ENCODE assay signal across 9 cellular contexts in the genomic region with DNA sequence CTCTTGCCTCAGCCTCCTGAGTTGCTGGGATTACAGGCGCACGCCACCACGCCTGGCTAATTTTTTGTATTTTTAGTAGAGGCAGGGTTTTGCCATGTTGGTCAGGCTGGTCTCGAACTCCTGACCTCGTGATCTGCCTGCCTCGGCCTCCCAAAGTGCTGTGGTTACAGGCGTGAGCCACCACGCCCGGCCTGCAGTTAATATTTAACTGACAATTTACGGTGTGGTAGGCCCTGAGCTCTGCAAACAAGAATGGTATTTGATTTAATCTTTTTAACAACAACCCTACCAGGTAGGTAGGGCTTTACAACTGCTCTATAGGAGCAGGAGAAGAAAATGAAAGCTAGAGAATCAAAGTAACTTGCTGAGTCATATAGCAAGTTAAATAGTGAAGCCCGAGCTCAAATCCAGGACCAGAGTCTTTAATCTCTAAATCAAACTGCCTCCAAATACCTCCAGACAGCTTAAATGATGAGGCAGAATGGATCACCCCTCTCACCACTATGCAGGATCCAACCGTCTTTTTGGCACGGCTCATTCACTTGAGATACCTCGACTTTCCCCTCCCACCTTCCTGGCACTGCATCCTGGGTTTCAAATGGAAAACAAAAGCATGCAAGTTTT. TPM values are rescaled to one million over a fixed set of nuclear protein-coding genes. Genes with fewer than 3 reads are reported as not detected.
DNase-seq lines count a peak whose midpoint lies in the region; ATAC-seq and TF ChIP-seq lines count a peak whose summit lies in the region.
"Had no signal": no experiment of that assay in that cellular context is flagged by ENCODE, and none has a peak within 500 bp of the region (broad histone marks: within the 10 kb centered on the region; RNA-seq: fewer than 3 reads in every experiment).

No MANE protein-coding gene starts in this region.

- POLR2A ChIA-PET in GM10248 (lab: Yijun Ruan, JAX), result interaction anchor here (0.6 to 1.1 kb wide), 3 partner anchors 9 to 144 kb away, joined by 3 to 5 read pairs (median 5); no protein-coding TSS in a partner anchor

- H3K36me3 ChIP-seq in Peyer's patch (peaks cover 0 to 17% (median 0%) of the 10 kb centered on the region in 3 donors), mesenchymal stem cell (ENCODE audit: control insufficient read depth in 1 of 2, insufficient read depth in 2 of 2, low read depth in 1 of 2, low read length in 2 of 2) (peaks cover 12 to 45% of the 10 kb centered on the region in 2 experiments)

- H3K27me3 ChIP-seq in Peyer's patch, result no peaks in the 10 kb centered on the region
- no peaks in the 10 kb centered on the region for H3K27me3 ChIP-seq in mesenchymal stem cell (ENCODE audit: control insufficient read depth in 1 of 2, insufficient read depth in 1 of 2, low read length in 2 of 2)

- no peak overlapping the region for H2BK15ac ChIP-seq in mesenchymal stem cell (ENCODE audit: low read depth, poor library complexity, severe bottlenecking)

- H2BK120ac ChIP-seq in mesenchymal stem cell (ENCODE audit: low read depth, low read length), result no peak overlapping the region

- no peaks in the 10 kb centered on the region for H3K9me3 ChIP-seq in Peyer's patch
- H3K9me3 ChIP-seq in mesenchymal stem cell (ENCODE audit: control insufficient read depth, low read length), result no peaks in the 10 kb centered on the region

- TF ChIP-seq CTCF in GM10248 (IDR thresholded peaks at IDR 0.05; ENCODE audit: control extremely low read depth, extremely low read depth, low read depth, missing control alignments), result no peak
- TF ChIP-seq CTCF in Peyer's patch (IDR thresholded peaks at IDR 0.05), result no peak

- no peak overlapping the region for H3K18ac ChIP-seq in mesenchymal stem cell (ENCODE audit: low read depth in 1 of 2, low read length in 2 of 2)

- H3K23ac ChIP-seq in mesenchymal stem cell (ENCODE audit: low read length in 2 of 2), result no peak overlapping the region

- no peak overlapping the region for H3K4me2 ChIP-seq in mesenchymal stem cell (ENCODE audit: low read length, poor library complexity, severe bottlenecking)

- peaks cover 14% of the 10 kb centered on the region for H3K79me1 ChIP-seq in mesenchymal stem cell (replicated peaks; ENCODE audit: low read length, poor library complexity, severe bottlenecking)

- H3K9ac ChIP-seq in mesenchymal stem cell (ENCODE audit: low read length), result no peak overlapping the region

- DNase-seq in GM10248 (ENCODE audit: extremely low spot score) (peak; percentile 46), Peyer's patch (peak in 2 of 3 donors; percentile 55 to 67), mesenchymal stem cell (no peak), NCI-H1092 (lab: John Stamatoyannopoulos, UW) (no peak), GF-D8 (lab: John Stamatoyannopoulos, UW) (no peak), NCI-H2029 (lab: John Stamatoyannopoulos, UW) (no peak)
- DNase-seq: nephron progenitor cell had no signal

- H3K4me1 ChIP-seq in Peyer's patch, result peaks cover 0 to 3% (median 0%) of the 10 kb centered on the region in 4 donors
- peaks cover 1% of the 10 kb centered on the region for H3K4me1 ChIP-seq in mesenchymal stem cell (ENCODE audit: control insufficient read depth, insufficient read depth, low read depth, low read length)

- 90% methylated on average over 13 of the region's 14 CpGs for whole genome bisulfite sequencing in mesenchymal stem cell

- peak; percentile 79 for ATAC-seq in GM21619 (IDR thresholded peaks at IDR 0.05; ENCODE audit: unreplicated experiment)
- ATAC-seq in SK-N-SH treated with all-trans-retinoic acid at 6 μM for 48 hours, result no peak

- no peak for TF ChIP-seq POLR2A in Peyer's patch (IDR thresholded peaks at IDR 0.05)

- H3K27ac ChIP-seq in Peyer's patch, result peak overlapping the region in 3 of 4 donors; percentile 18 to 81 (median 23)
- H3K27ac ChIP-seq in mesenchymal stem cell (ENCODE audit: low read length, poor library complexity, severe bottlenecking), result peak overlapping the region; percentile 43

- H3K14ac ChIP-seq in mesenchymal stem cell (ENCODE audit: low read length in 2 of 2), result no peak overlapping the region

- no peak overlapping the region for H2AK5ac ChIP-seq in mesenchymal stem cell (ENCODE audit: low read length, severe bottlenecking)

- CTCF ChIA-PET in GM10248 (lab: Yijun Ruan, JAX), result interaction anchor here (0.9 to 1.4 kb wide), 9 partner anchors 9 to 336 kb away, joined by 3 to 7 read pairs (median 4); a partner anchor contains a TSS

- no peak overlapping the region for H2AFZ ChIP-seq in mesenchymal stem cell (ENCODE audit: low read depth, low read length)

- no peak overlapping the region for H2BK12ac ChIP-seq in mesenchymal stem cell (ENCODE audit: low read length in 2 of 2)

- no peak overlapping the region for H2BK5ac ChIP-seq in mesenchymal stem cell (ENCODE audit: low read depth, low read length, poor library complexity, severe bottlenecking)

- H3K4ac ChIP-seq in mesenchymal stem cell (ENCODE audit: low read depth in 1 of 2, low read length in 2 of 2), result no peak overlapping the region

- H4K91ac ChIP-seq in mesenchymal stem cell (ENCODE audit: low read length), result no peak overlapping the region

- peak overlapping the region in 2 of 4 donors; percentile 27 to 38 for H3K4me3 ChIP-seq in Peyer's patch
- H3K4me3 ChIP-seq in mesenchymal stem cell (ENCODE audit: insufficient read depth in 1 of 2, low read depth in 1 of 2, low read length in 2 of 2), result no peak overlapping the region

- H4K8ac ChIP-seq in mesenchymal stem cell (ENCODE audit: low read length), result no peak overlapping the region

TF ChIP-seq in SK-N-SH treated with all-trans-retinoic acid at 6 μM for 48 hours, 23 proteins besides CTCF, POLR2A, EP300 and RAD21:
- TF ChIP-seq, protein P1, sequence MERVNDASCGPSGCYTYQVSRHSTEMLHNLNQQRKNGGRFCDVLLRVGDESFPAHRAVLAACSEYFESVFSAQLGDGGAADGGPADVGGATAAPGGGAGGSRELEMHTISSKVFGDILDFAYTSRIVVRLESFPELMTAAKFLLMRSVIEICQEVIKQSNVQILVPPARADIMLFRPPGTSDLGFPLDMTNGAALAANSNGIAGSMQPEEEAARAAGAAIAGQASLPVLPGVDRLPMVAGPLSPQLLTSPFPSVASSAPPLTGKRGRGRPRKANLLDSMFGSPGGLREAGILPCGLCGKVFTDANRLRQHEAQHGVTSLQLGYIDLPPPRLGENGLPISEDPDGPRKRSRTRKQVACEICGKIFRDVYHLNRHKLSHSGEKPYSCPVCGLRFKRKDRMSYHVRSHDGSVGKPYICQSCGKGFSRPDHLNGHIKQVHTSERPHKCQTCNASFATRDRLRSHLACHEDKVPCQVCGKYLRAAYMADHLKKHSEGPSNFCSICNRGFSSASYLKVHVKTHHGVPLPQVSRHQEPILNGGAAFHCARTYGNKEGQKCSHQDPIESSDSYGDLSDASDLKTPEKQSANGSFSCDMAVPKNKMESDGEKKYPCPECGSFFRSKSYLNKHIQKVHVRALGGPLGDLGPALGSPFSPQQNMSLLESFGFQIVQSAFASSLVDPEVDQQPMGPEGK (CRISPR knock-in tag; IDR thresholded peaks at IDR 0.05; ENCODE audit: borderline replicate concordance), result no peak
- TF ChIP-seq CSDC2 (CRISPR knock-in tag; IDR thresholded peaks at IDR 0.05) (no peak), ZFP30 (CRISPR knock-in tag; IDR thresholded peaks at IDR 0.05) (no peak), ZNF70 (CRISPR knock-in tag; IDR thresholded peaks at IDR 0.05) (no peak), ESRRG (CRISPR knock-in tag; IDR thresholded peaks at IDR 0.05) (no peak), RARB (CRISPR knock-in tag; IDR thresholded peaks at IDR 0.05) (no peak), SNAI2 (CRISPR knock-in tag; IDR thresholded peaks at IDR 0.05) (no peak), ZNF8 (CRISPR knock-in tag; IDR thresholded peaks at IDR 0.05) (no peak), TCF4 (CRISPR knock-in tag; IDR thresholded peaks at IDR 0.05; ENCODE audit: borderline replicate concordance) (no peak), ZC3H10 (CRISPR knock-in tag; IDR thresholded peaks at IDR 0.05) (no peak), ARNTL (CRISPR knock-in tag; IDR thresholded peaks at IDR 0.05; ENCODE audit: borderline replicate concordance, low read depth) (no peak)
- TF ChIP-seq, protein P2, sequence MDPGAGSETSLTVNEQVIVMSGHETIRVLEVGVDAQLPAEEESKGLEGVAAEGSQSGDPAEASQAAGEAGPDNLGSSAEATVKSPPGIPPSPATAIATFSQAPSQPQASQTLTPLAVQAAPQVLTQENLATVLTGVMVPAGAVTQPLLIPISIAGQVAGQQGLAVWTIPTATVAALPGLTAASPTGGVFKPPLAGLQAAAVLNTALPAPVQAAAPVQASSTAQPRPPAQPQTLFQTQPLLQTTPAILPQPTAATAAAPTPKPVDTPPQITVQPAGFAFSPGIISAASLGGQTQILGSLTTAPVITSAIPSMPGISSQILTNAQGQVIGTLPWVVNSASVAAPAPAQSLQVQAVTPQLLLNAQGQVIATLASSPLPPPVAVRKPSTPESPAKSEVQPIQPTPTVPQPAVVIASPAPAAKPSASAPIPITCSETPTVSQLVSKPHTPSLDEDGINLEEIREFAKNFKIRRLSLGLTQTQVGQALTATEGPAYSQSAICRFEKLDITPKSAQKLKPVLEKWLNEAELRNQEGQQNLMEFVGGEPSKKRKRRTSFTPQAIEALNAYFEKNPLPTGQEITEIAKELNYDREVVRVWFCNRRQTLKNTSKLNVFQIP (CRISPR knock-in tag; IDR thresholded peaks at IDR 0.05; ENCODE audit: borderline replicate concordance, low read depth), result no peak
- TF ChIP-seq, protein P3, sequence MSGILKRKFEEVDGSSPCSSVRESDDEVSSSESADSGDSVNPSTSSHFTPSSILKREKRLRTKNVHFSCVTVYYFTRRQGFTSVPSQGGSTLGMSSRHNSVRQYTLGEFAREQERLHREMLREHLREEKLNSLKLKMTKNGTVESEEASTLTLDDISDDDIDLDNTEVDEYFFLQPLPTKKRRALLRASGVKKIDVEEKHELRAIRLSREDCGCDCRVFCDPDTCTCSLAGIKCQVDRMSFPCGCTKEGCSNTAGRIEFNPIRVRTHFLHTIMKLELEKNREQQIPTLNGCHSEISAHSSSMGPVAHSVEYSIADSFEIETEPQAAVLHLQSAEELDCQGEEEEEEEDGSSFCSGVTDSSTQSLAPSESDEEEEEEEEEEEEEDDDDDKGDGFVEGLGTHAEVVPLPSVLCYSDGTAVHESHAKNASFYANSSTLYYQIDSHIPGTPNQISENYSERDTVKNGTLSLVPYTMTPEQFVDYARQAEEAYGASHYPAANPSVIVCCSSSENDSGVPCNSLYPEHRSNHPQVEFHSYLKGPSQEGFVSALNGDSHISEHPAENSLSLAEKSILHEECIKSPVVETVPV (CRISPR knock-in tag; IDR thresholded peaks at IDR 0.05), result no peak

RNA-seq across cellular contexts. Expression of a gene that starts 9.4 kb away (rescaled TPM):
- total RNA-seq in Peyer's patch, result 10 to 100 TPM; 19.9 to 34.7 (median 26.3) TPM
- 17.7 TPM for polyA plus RNA-seq in mesenchymal stem cell (2013, experiment 1 of 2)
- polyA plus RNA-seq in mesenchymal stem cell (2013, experiment 2 of 2), result 18.7 TPM

RNA-seq across cellular contexts. Expression of a gene that starts 20.5 kb away (rescaled TPM):
- not detected for total RNA-seq in Peyer's patch
- 2.3 TPM for polyA plus RNA-seq in mesenchymal stem cell (2013, experiment 1 of 2)
- 2.4 TPM for polyA plus RNA-seq in mesenchymal stem cell (2013, experiment 2 of 2)

RNA-seq across cellular contexts. Expression of a gene that starts 52.3 kb away (rescaled TPM):
- 10 to 100 TPM; 61.8 to 73.5 (median 67.6) TPM for total RNA-seq in Peyer's patch
- 67.7 TPM for polyA plus RNA-seq in mesenchymal stem cell (2013, experiment 1 of 2)
- polyA plus RNA-seq in mesenchymal stem cell (2013, experiment 2 of 2), result 66.1 TPM

RNA-seq across cellular contexts. Expression of a gene that starts 55.1 kb away (rescaled TPM):
- 10 to 100 TPM; 14.2 to 19.3 (median 17.8) TPM for total RNA-seq in Peyer's patch
- 13.9 TPM for polyA plus RNA-seq in mesenchymal stem cell (2013, experiment 1 of 2)
- 14.2 TPM for polyA plus RNA-seq in mesenchymal stem cell (2013, experiment 2 of 2)

Comparison
In these comparisons a context has a peak if more than half of its experiments do, and no peak if none do; other contexts are left out.
1. DNase-seq: peak in GM10248 (single experiment) and Peyer's patch (2 of 3); none in mesenchymal stem cell (single experiment), NCI-H1092 (single experiment), GF-D8 (single experiment) and NCI-H2029 (single experiment).